21 cellular contexts compared by ENCODE assay signal in the genomic region with DNA sequence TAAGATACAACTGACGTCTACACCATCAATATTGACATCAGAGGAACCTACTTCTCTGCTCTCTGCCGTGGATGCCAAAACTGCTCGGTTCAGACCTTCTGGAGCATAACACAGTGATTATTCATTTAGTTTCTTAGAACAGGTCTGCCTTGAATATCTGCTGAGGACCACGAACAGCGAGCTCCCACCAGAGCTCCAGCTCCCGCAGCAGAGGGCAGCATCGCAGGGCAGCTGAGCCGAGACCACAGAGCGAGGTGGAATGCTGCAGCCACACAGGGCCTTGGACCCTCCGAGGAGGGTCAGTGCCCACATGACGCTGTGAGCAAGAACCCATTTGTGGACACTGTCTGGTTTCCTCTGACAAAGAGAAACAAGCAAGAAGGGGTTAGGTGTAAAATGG. TPM values are rescaled to one million over a fixed set of nuclear protein-coding genes. Genes with fewer than 3 reads are reported as not detected.
"Had no signal": no experiment of that assay in that cellular context is flagged by ENCODE, and none has a peak within 500 bp of the region (broad histone marks: within the 10 kb centered on the region; RNA-seq: fewer than 3 reads in every experiment).

No MANE protein-coding gene starts in this region.

- H3K4me3 ChIP-seq: hepatocyte, lung, transverse colon, vagina had no signal

- H3K27me3 ChIP-seq: vagina had no signal

- H3K4me1 Mint-ChIP-seq: activated naive CD8-positive, alpha-beta T cell treated with anti-CD3 and anti-CD28 coated beads for 36 hours had no signal

- H3K36me3 Mint-ChIP-seq: activated naive CD8-positive, alpha-beta T cell treated with anti-CD3 and anti-CD28 coated beads for 36 hours; T-cell had no signal

- H3K27ac ChIP-seq: hepatocyte, transverse colon, vagina had no signal

- H3K9me3 Mint-ChIP-seq: activated CD4-positive, alpha-beta T cell treated with anti-CD3 and anti-CD28 coated beads, Interleukin-2, amount 10 ng/mL, durations not matched to agents 24 days and 14 days; activated CD8-positive, alpha-beta T cell treated with anti-CD3 and anti-CD28 coated beads for 36 hours; activated naive CD8-positive, alpha-beta T cell treated with anti-CD3 and anti-CD28 coated beads for 36 hours; activated T-helper 1 cell treated with anti-CD3 and anti-CD28 coated beads, Interleukin-12 subunit alpha, Interleukin-12 subunit beta, Interleukin-2, Interleukin-4 antibody, amounts not matched to agents 30 ng/mL and 10 ng/mL and 1 ng/mL, durations not matched to agents 14 hours and 24 hours and 36 hours; T-cell had no signal

- H3K36me3 ChIP-seq: transverse colon, vagina had no signal

- DNase-seq: activated CD4-positive, alpha-beta T cell treated with anti-CD3 and anti-CD28 coated beads, Interleukin-2, amount 10 ng/mL, durations not matched to agents 24 days and 14 days; activated CD8-positive, alpha-beta T cell treated with anti-CD3 and anti-CD28 coated beads for 36 hours; activated naive CD4-positive, alpha-beta T cell; activated naive CD8-positive, alpha-beta T cell treated with anti-CD3 and anti-CD28 coated beads for 36 hours; amniotic stem cell; dermis blood vessel endothelial cell; effector memory CD4-positive, alpha-beta T cell; foreskin fibroblast; midbrain; nucleus accumbens; retina; stimulated activated CD4-positive, alpha-beta T cell treated with anti-CD3 and anti-CD28 coated beads, Interleukin-2, amount 100 ng/mL, for 24 hours; stimulated activated naive CD8-positive, alpha-beta T cell treated with anti-CD3 and anti-CD28 coated beads, Interleukin-15, Interleukin-2, amounts not matched to agents 100 U/mL and 50 U/mL, for 24 hours; T-cell; T-helper 9 cell; transverse colon had no signal

- H3K9me3 ChIP-seq: transverse colon, vagina had no signal

- H3K4me3 Mint-ChIP-seq: activated CD4-positive, alpha-beta T cell treated with anti-CD3 and anti-CD28 coated beads, Interleukin-2, amount 10 ng/mL, durations not matched to agents 24 days and 14 days; activated CD8-positive, alpha-beta T cell treated with anti-CD3 and anti-CD28 coated beads for 36 hours; activated naive CD8-positive, alpha-beta T cell treated with anti-CD3 and anti-CD28 coated beads for 36 hours; activated T-helper 1 cell treated with anti-CD3 and anti-CD28 coated beads, Interleukin-12 subunit alpha, Interleukin-12 subunit beta, Interleukin-2, Interleukin-4 antibody, amounts not matched to agents 30 ng/mL and 10 ng/mL and 1 ng/mL, durations not matched to agents 14 hours and 24 hours and 36 hours; nephron; T-cell had no signal

- H3K27ac Mint-ChIP-seq: activated CD4-positive, alpha-beta T cell treated with anti-CD3 and anti-CD28 coated beads, Interleukin-2, amount 10 ng/mL, durations not matched to agents 24 days and 14 days; activated CD8-positive, alpha-beta T cell treated with anti-CD3 and anti-CD28 coated beads for 36 hours; activated naive CD8-positive, alpha-beta T cell treated with anti-CD3 and anti-CD28 coated beads for 36 hours; activated T-helper 1 cell treated with anti-CD3 and anti-CD28 coated beads, Interleukin-12 subunit alpha, Interleukin-12 subunit beta, Interleukin-2, Interleukin-4 antibody, amounts not matched to agents 30 ng/mL and 10 ng/mL and 1 ng/mL, durations not matched to agents 14 hours and 24 hours and 36 hours; nephron; T-cell had no signal

RNA-seq across cellular contexts. Expression of gene VIPR2, which starts 6.8 kb away (rescaled TPM):
- total RNA-seq: activated naive CD8-positive, alpha-beta T cell treated with anti-CD3 and anti-CD28 coated beads for 36 hours; dermis blood vessel endothelial cell had no signal
